In the genomic region with DNA sequence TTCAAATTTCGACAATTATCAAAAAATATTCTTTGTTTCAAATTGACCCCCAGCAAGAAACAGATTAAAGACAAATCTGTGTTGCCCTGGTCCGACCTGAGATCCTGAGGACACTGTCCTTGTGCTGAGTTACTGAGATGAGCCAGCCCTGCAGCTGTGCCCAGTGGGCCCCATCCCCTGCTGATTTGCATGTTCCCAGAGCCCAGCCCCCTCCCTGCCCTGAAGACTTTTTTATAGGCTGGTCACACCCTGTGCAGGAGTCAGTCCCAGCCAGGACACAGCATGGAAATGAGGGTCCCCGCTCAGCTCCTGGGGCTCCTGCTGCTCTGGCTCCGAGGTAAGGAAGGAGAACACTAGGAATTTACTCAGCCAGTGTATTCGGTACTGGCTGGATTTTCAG, we compare ENCODE assay signal across 1 cellular context.
TF ChIP-seq lines count a peak whose summit lies in the region.

No MANE protein-coding gene starts in this region.

TF ChIP-seq in GM23338, 12 proteins besides CTCF, POLR2A, EP300 and RAD21 (continued from another document):
- TF ChIP-seq, protein P1, sequence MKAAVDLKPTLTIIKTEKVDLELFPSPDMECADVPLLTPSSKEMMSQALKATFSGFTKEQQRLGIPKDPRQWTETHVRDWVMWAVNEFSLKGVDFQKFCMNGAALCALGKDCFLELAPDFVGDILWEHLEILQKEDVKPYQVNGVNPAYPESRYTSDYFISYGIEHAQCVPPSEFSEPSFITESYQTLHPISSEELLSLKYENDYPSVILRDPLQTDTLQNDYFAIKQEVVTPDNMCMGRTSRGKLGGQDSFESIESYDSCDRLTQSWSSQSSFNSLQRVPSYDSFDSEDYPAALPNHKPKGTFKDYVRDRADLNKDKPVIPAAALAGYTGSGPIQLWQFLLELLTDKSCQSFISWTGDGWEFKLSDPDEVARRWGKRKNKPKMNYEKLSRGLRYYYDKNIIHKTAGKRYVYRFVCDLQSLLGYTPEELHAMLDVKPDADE (IDR thresholded peaks at IDR 0.05), result no peak
- TF ChIP-seq, protein P2, sequence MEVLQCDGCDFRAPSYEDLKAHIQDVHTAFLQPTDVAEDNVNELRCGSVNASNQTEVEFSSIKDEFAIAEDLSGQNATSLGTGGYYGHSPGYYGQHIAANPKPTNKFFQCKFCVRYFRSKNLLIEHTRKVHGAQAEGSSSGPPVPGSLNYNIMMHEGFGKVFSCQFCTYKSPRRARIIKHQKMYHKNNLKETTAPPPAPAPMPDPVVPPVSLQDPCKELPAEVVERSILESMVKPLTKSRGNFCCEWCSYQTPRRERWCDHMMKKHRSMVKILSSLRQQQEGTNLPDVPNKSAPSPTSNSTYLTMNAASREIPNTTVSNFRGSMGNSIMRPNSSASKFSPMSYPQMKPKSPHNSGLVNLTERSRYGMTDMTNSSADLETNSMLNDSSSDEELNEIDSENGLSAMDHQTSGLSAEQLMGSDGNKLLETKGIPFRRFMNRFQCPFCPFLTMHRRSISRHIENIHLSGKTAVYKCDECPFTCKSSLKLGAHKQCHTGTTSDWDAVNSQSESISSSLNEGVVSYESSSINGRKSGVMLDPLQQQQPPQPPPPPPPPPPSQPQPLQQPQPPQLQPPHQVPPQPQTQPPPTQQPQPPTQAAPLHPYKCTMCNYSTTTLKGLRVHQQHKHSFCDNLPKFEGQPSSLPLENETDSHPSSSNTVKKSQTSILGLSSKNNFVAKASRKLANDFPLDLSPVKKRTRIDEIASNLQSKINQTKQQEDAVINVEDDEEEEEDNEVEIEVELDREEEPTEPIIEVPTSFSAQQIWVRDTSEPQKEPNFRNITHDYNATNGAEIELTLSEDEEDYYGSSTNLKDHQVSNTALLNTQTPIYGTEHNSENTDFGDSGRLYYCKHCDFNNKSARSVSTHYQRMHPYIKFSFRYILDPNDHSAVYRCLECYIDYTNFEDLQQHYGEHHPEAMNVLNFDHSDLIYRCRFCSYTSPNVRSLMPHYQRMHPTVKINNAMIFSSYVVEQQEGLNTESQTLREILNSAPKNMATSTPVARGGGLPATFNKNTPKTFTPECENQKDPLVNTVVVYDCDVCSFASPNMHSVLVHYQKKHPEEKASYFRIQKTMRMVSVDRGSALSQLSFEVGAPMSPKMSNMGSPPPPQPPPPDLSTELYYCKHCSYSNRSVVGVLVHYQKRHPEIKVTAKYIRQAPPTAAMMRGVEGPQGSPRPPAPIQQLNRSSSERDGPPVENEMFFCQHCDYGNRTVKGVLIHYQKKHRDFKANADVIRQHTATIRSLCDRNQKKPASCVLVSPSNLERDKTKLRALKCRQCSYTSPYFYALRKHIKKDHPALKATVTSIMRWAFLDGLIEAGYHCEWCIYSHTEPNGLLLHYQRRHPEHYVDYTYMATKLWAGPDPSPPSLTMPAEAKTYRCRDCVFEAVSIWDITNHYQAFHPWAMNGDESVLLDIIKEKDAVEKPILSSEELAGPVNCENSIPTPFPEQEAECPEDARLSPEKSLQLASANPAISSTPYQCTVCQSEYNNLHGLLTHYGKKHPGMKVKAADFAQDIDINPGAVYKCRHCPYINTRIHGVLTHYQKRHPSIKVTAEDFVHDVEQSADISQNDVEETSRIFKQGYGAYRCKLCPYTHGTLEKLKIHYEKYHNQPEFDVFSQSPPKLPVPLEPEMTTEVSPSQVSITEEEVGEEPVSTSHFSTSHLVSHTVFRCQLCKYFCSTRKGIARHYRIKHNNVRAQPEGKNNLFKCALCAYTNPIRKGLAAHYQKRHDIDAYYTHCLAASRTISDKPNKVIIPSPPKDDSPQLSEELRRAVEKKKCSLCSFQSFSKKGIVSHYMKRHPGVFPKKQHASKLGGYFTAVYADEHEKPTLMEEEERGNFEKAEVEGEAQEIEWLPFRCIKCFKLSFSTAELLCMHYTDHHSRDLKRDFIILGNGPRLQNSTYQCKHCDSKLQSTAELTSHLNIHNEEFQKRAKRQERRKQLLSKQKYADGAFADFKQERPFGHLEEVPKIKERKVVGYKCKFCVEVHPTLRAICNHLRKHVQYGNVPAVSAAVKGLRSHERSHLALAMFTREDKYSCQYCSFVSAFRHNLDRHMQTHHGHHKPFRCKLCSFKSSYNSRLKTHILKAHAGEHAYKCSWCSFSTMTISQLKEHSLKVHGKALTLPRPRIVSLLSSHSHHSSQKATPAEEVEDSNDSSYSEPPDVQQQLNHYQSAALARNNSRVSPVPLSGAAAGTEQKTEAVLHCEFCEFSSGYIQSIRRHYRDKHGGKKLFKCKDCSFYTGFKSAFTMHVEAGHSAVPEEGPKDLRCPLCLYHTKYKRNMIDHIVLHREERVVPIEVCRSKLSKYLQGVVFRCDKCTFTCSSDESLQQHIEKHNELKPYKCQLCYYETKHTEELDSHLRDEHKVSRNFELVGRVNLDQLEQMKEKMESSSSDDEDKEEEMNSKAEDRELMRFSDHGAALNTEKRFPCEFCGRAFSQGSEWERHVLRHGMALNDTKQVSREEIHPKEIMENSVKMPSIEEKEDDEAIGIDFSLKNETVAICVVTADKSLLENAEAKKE (CRISPR knock-in tag; IDR thresholded peaks at IDR 0.05), result no peak
- TF ChIP-seq JUNB (IDR thresholded peaks at IDR 0.05; ENCODE audit: unreplicated experiment) (no peak), EZH2phosphoT487 (IDR thresholded peaks at IDR 0.05; ENCODE audit: unreplicated experiment) (no peak), STAT1 (IDR thresholded peaks at IDR 0.05; ENCODE audit: unreplicated experiment) (no peak), POLR2AphosphoS5 (IDR thresholded peaks at IDR 0.05; ENCODE audit: low read depth) (no peak), NANOG (IDR thresholded peaks at IDR 0.05; ENCODE audit: borderline replicate concordance) (no peak)
